In the genomic region with DNA sequence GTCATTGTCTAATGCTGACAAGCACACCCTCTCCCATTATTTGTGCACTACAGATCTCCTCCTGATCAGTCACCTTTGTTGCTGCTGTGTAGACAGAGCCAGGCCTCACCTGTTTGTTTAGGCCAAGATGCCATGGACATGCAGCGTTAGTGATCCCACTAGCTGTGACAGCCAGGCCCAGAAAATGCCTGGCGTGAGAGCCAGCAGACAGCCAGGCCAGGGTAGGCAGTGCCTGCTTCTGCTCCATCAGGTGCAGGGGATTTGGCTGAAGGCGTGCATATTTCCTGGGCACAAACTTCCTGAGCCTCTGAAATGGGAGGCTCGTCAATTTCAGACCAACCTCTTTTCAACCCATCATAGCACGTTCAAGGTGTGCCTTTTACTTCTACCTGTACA, we compare ENCODE assay signal across 13 cellular contexts. TPM values are rescaled to one million over a fixed set of nuclear protein-coding genes. Genes with fewer than 3 reads are reported as not detected.
DNase-seq lines count a peak whose midpoint lies in the region; ATAC-seq, FAIRE-seq and TF ChIP-seq lines count a peak whose summit lies in the region.
"Had no signal": no experiment of that assay in that cellular context is flagged by ENCODE, and none has a peak within 500 bp of the region (broad histone marks: within the 10 kb centered on the region; RNA-seq: fewer than 3 reads in every experiment).

No MANE protein-coding gene starts in this region.

- ATAC-seq in HepG2 (no peak), right lobe of liver (no peak)

- no peak overlapping the region for H3K23ac ChIP-seq in mesendoderm (ENCODE audit: low read length)

- no peaks in the 10 kb centered on the region for H3K9me2 ChIP-seq in SU-DHL-6 (replicated peaks; ENCODE audit: insufficient read depth, low read length)

- peak overlapping the region; percentile 74 for H3K4ac ChIP-seq in mesendoderm (ENCODE audit: low read depth, low read length)

- H3K4me2 ChIP-seq in HepG2 (ENCODE audit: low read depth, low read length) (no peak overlapping the region), SU-DHL-6 (ENCODE audit: low read depth, low read length, poor library complexity, severe bottlenecking) (no peak overlapping the region), mesendoderm (ENCODE audit: low read length) (no peak overlapping the region)

- no peak overlapping the region for H3K27ac ChIP-seq in HepG2 (ENCODE audit: extremely low read length, insufficient read depth, low read length)
- H3K27ac ChIP-seq in right lobe of liver, result no peak overlapping the region
- H3K27ac ChIP-seq in SU-DHL-6 (ENCODE audit: low read depth, low read length), result peak overlapping the region; percentile 56; the same call in 1 of the 2 replicates
- H3K27ac ChIP-seq in mesendoderm (ENCODE audit: low read depth, low read length), result peak overlapping the region; percentile 76
- peak overlapping the region; percentile 90 to 97 for H3K27ac ChIP-seq in uterus
- H3K27ac ChIP-seq in prostate gland, result no peak overlapping the region

- H2AFZ ChIP-seq in HepG2 (ENCODE audit: low read length), result no peak overlapping the region
- H2AFZ ChIP-seq in SU-DHL-6 (ENCODE audit: low read depth, low read length, severe bottlenecking), result no peak overlapping the region

- H2BK120ac ChIP-seq in mesendoderm (ENCODE audit: low read depth, low read length), result no peak overlapping the region

- H3K18ac ChIP-seq in mesendoderm (ENCODE audit: low read length), result peak overlapping the region; percentile 71

- TF ChIP-seq POLR2A in HepG2 (IDR thresholded peaks at IDR 0.05; ENCODE audit: insufficient read depth in 1 of 2, low read depth in 2 of 2, low read length in 2 of 2) (no peak), right lobe of liver (IDR thresholded peaks at IDR 0.05) (no peak), uterus (IDR thresholded peaks at IDR 0.05) (no peak), prostate gland (IDR thresholded peaks at IDR 0.05) (no peak)

- no peak overlapping the region for H2BK15ac ChIP-seq in mesendoderm (replicated peaks; ENCODE audit: low read depth)

- no peaks in the 10 kb centered on the region for H3F3A ChIP-seq in SU-DHL-6 (ENCODE audit: insufficient read depth)

- in situ Hi-C loops in HepG2 (cut with HindIII; ENCODE audit: extremely low pct_ligation_motif_present, low pct_unique_long_range_greater_than_20kb), result no loop called here

- peak overlapping the region; percentile 6 for H2AK5ac ChIP-seq in mesendoderm (ENCODE audit: low read length)

- TSS peak; percentile 48 for BruUV-seq in HepG2 (replicated peaks; lab: Mats Ljungman, UMichigan)

- H3K9me3 ChIP-seq in HepG2 (ENCODE audit: low read length), result no peaks in the 10 kb centered on the region
- no peaks in the 10 kb centered on the region for H3K9me3 ChIP-seq in right lobe of liver
- H3K9me3 ChIP-seq in SU-DHL-6 (ENCODE audit: insufficient read depth, low read length), result no peaks in the 10 kb centered on the region
- H3K9me3 ChIP-seq in uterus, result no peaks in the 10 kb centered on the region
- H3K9me3 ChIP-seq in prostate gland, result no peaks in the 10 kb centered on the region

- POLR2A ChIA-PET in HepG2 (lab: Yijun Ruan, JAX), result interaction anchor here (2.3 kb wide), 1 partner anchor 28 kb away, joined by 7 read pairs; a partner anchor contains a TSS

- no peaks in the 10 kb centered on the region for H3K27me3 ChIP-seq in HepG2 (ENCODE audit: control insufficient read depth in 1 of 2, insufficient read depth in 2 of 2, low read length in 2 of 2)
- no peaks in the 10 kb centered on the region for H3K27me3 ChIP-seq in right lobe of liver
- no peaks in the 10 kb centered on the region for H3K27me3 ChIP-seq in SU-DHL-6 (ENCODE audit: low read length)
- no peaks in the 10 kb centered on the region for H3K27me3 ChIP-seq in mesendoderm (ENCODE audit: insufficient read depth, low read length, poor library complexity)
- H3K27me3 ChIP-seq in uterus, result no peaks in the 10 kb centered on the region
- no peaks in the 10 kb centered on the region for H3K27me3 ChIP-seq in prostate gland (replicated peaks; ENCODE audit: insufficient read depth)

- H3K9ac ChIP-seq in HepG2 (ENCODE audit: insufficient read depth, low read depth, low read length), result no peak overlapping the region
- H3K9ac ChIP-seq in SU-DHL-6 (ENCODE audit: low read length), result no peak overlapping the region
- H3K9ac ChIP-seq in mesendoderm (ENCODE audit: low read length), result peak overlapping the region; percentile 26

- 90% methylated on average over 5 of the region's 5 CpGs for WGBS in HepG2 (ENCODE audit: low lambda C conversion rate)
- WGBS in right lobe of liver (ENCODE audit: insufficient coverage, low coverage, low lambda C conversion rate, missing lambda C conversion rate), result 89% methylated on average over 3 of the region's 5 CpGs
- no CpG with 5 or more reads among the region's 5 CpGs for WGBS in mesendoderm (ENCODE audit: extremely low coverage, insufficient coverage, low lambda C conversion rate)
- WGBS in prostate gland, result 78% methylated on average over 5 of the region's 5 CpGs

- H3K4me1 ChIP-seq in HepG2 (ENCODE audit: insufficient read depth, low read length), result no peaks in the 10 kb centered on the region
- H3K4me1 ChIP-seq in right lobe of liver, result no peaks in the 10 kb centered on the region
- H3K4me1 ChIP-seq in mesendoderm (ENCODE audit: control insufficient read depth, low read depth, low read length), result peaks cover 32% of the 10 kb centered on the region
- peaks cover 18 to 19% of the 10 kb centered on the region in 2 donors for H3K4me1 ChIP-seq in uterus
- H3K4me1 ChIP-seq in prostate gland (replicated peaks), result peaks cover 7% of the 10 kb centered on the region

- no peak for TF ChIP-seq RAD21 in HepG2 (CRISPR knock-in tag; IDR thresholded peaks at IDR 0.05)

- H3K79me1 ChIP-seq in mesendoderm (ENCODE audit: low read length), result peaks cover 5% of the 10 kb centered on the region

- no peak for DNase-seq in HepG2 (ENCODE audit: low spot score)
- no peak for DNase-seq in right lobe of liver
- no peak for DNase-seq in mesendoderm
- DNase-seq in uterus, result no peak
- DNase-seq in prostate gland (ENCODE audit: low spot score), result no peak
- DNase-seq in HuH-7 (ENCODE audit: low spot score), result no peak
- no peak for DNase-seq in hippocampal formation (lab: John Stamatoyannopoulos, UW)
- DNase-seq: activated CD8-positive, alpha-beta memory T cell treated with anti-CD3 and anti-CD28 coated beads for 24 hours; NCI-H510A; stimulated activated CD4-positive, alpha-beta T cell treated with anti-CD3 and anti-CD28 coated beads, Interleukin-4, amount 100 ng/mL, for 1 hour had no signal

- H3K36me3 ChIP-seq in HepG2 (replicated peaks in 1 of 2; ENCODE audit: control insufficient read depth in 1 of 2, insufficient read depth in 2 of 2, low read length in 2 of 2) (peaks cover 18 to 34% of the 10 kb centered on the region in 2 experiments), right lobe of liver (no peaks in the 10 kb centered on the region), SU-DHL-6 (ENCODE audit: low read length) (no peaks in the 10 kb centered on the region), mesendoderm (ENCODE audit: control insufficient read depth, insufficient read depth, low read length) (no peaks in the 10 kb centered on the region), uterus (no peaks in the 10 kb centered on the region), prostate gland (no peaks in the 10 kb centered on the region)

- no peak overlapping the region for H2BK5ac ChIP-seq in mesendoderm (ENCODE audit: low read length)

- intact Hi-C loops in HepG2 (cut with micrococcal nuclease; ENCODE audit: unreplicated experiment), result no loop called here
- intact Hi-C loops in right lobe of liver (cut with DNase I), result no loop called here
- intact Hi-C loops in uterus (cut with DNase I; ENCODE audit: low total_unique reads), result no loop called here
- intact Hi-C loops in prostate gland (cut with DNase I), result no loop called here

- H4K20me1 ChIP-seq in HepG2 (ENCODE audit: insufficient read depth, low read length) (no peaks in the 10 kb centered on the region; the same call in 1 of the 2 replicates), SU-DHL-6 (ENCODE audit: low read depth, low read length) (no peaks in the 10 kb centered on the region)

- TF ChIP-seq EP300 in HepG2 (IDR thresholded peaks at IDR 0.05; ENCODE audit: low read depth in 2 of 2, low read length in 2 of 2) (no peak), HepG2 (CRISPR knock-in tag; IDR thresholded peaks at IDR 0.05; ENCODE audit: borderline replicate concordance) (no peak)

- no peak for FAIRE-seq in HepG2 (lab: Jason Lieb, UNC)

- H3K79me2 ChIP-seq in HepG2 (ENCODE audit: insufficient read depth, low read length), result no peaks in the 10 kb centered on the region
- no peaks in the 10 kb centered on the region; the same call in 1 of the 2 replicates for H3K79me2 ChIP-seq in SU-DHL-6 (ENCODE audit: insufficient read depth, low read length)
- H3K79me2 ChIP-seq in mesendoderm (ENCODE audit: control insufficient read depth, insufficient read depth, low read length), result peaks cover under 1% of the 10 kb centered on the region

- no peak overlapping the region for H3K4me3 ChIP-seq in HepG2 (replicated peaks in 1 of 3; ENCODE audit: insufficient read depth in 1 of 3, low read depth in 2 of 3, low read length in 3 of 3)
- no peak overlapping the region for H3K4me3 ChIP-seq in right lobe of liver
- no peak overlapping the region for H3K4me3 ChIP-seq in SU-DHL-6 (ENCODE audit: insufficient read depth, low read length, poor library complexity, severe bottlenecking)
- H3K4me3 ChIP-seq in mesendoderm (ENCODE audit: low read length), result no peak overlapping the region
- no peak overlapping the region for H3K4me3 ChIP-seq in uterus
- H3K4me3 ChIP-seq in prostate gland, result no peak overlapping the region

- TF ChIP-seq CTCF in HepG2 (CRISPR knock-in tag; IDR thresholded peaks at IDR 0.05) (no peak), right lobe of liver (IDR thresholded peaks at IDR 0.05) (no peak), SU-DHL-6 (IDR thresholded peaks at IDR 0.05; ENCODE audit: insufficient read depth, low read length, poor library complexity, severe bottlenecking) (no peak), uterus (IDR thresholded peaks at IDR 0.05) (no peak), prostate gland (IDR thresholded peaks at IDR 0.05) (no peak)

- no peak overlapping the region for H4K5ac ChIP-seq in mesendoderm (ENCODE audit: low read length)

- H4K8ac ChIP-seq in mesendoderm (ENCODE audit: low read depth, low read length), result no peak overlapping the region

- H3K56ac ChIP-seq in mesendoderm (ENCODE audit: low read length), result peak overlapping the region; percentile 86

- CTCF ChIA-PET in HepG2 (lab: Yijun Ruan, JAX; ENCODE audit: low intra/inter-chr PET ratio, low total read pairs), result no interaction called here

RNA-seq across cellular contexts. Expression of a gene that starts 27.3 kb away (rescaled TPM):
- total RNA-seq in HepG2 (2016; rRNA removed; fragmentation: Illumina TruSeq; extraction: Trizol) (16.5 and 18.6 TPM in 2 replicates), right lobe of liver (10 to 100 TPM; 11.4 to 16.0 (median 12.8) TPM), uterus (10 to 100 TPM; 33.8 to 78.3 (median 43.5) TPM), prostate gland (10 to 100 TPM; 28.9 to 39.4 TPM)
- 10.8 and 15.2 TPM in 2 replicates for total RNA-seq in HepG2 (2016; cell fraction: cytosol; rRNA removed; fragmentation: Illumina TruSeq; extraction: Trizol; ENCODE audit: low read depth)
- total RNA-seq in HepG2 (2016; cell fraction: insoluble cytoplasmic fraction; rRNA removed; fragmentation: Illumina TruSeq; extraction: Trizol), result 15.1 and 16.2 TPM in 2 replicates
- 25.3 and 29.5 TPM in 2 replicates for total RNA-seq in HepG2 (2016; cell fraction: membrane; rRNA removed; fragmentation: Illumina TruSeq; extraction: Trizol)
- total RNA-seq in HepG2 (2016; cell fraction: nucleus; rRNA removed; fragmentation: Illumina TruSeq; extraction: Trizol), result 15.3 and 19.6 TPM in 2 replicates
- 70.2 and 74.1 TPM in 2 replicates for polyA plus RNA-seq in HepG2 (2011; rRNA removed)
- 93.3 and 98.4 TPM in 2 replicates for polyA plus RNA-seq in HepG2 (2011; cell fraction: cytosol; rRNA removed)
- 35.2 and 44.3 TPM in 2 replicates for polyA plus RNA-seq in HepG2 (2011; cell fraction: nucleus; rRNA removed)
- 45.7 and 46.8 TPM in 2 replicates for polyA plus RNA-seq in HepG2 (2012)
- 48.1 and 71.4 TPM in 2 replicates for polyA plus RNA-seq in HepG2 (2016; cell fraction: cytosol; fragmentation: Illumina TruSeq; extraction: Trizol; ENCODE audit: low read depth)
- 55.8 and 57.5 TPM in 2 replicates for polyA plus RNA-seq in HepG2 (2016; cell fraction: insoluble cytoplasmic fraction; fragmentation: Illumina TruSeq; extraction: Trizol; ENCODE audit: low read depth)
- polyA plus RNA-seq in HepG2 (2016; cell fraction: membrane; fragmentation: Illumina TruSeq; extraction: Trizol; ENCODE audit: low read depth), result 67.6 and 91.3 TPM in 2 replicates
- polyA plus RNA-seq in HepG2 (2016; cell fraction: nucleus; fragmentation: Illumina TruSeq; extraction: Trizol; ENCODE audit: insufficient read depth, low read depth), result 68.3 and 69.5 TPM in 2 replicates
- 47.1 and 62.0 TPM in 2 replicates for polyA minus RNA-seq in HepG2 (2011; rRNA and poly(A)+ RNA removed; ENCODE audit: low replicate concordance)
- polyA minus RNA-seq in HepG2 (2011; cell fraction: cytosol; rRNA and poly(A)+ RNA removed), result 11.5 and 14.7 TPM in 2 replicates
- polyA minus RNA-seq in HepG2 (2011; cell fraction: nucleus; rRNA and poly(A)+ RNA removed), result 7.6 and 12.7 TPM in 2 replicates
- 53.9 TPM for polyA plus RNA-seq in mesendoderm (2013, experiment 1 of 2)
- polyA plus RNA-seq in mesendoderm (2013, experiment 2 of 2), result 53.4 TPM

RNA-seq across cellular contexts. Expression of a gene that starts 29.2 kb away (rescaled TPM):
- total RNA-seq in HepG2 (2016; rRNA removed; fragmentation: Illumina TruSeq; extraction: Trizol), result 54.7 and 59.7 TPM in 2 replicates
- total RNA-seq in HepG2 (2016; cell fraction: cytosol; rRNA removed; fragmentation: Illumina TruSeq; extraction: Trizol; ENCODE audit: low read depth), result 18.4 and 21.0 TPM in 2 replicates
- 48.2 and 56.8 TPM in 2 replicates for total RNA-seq in HepG2 (2016; cell fraction: insoluble cytoplasmic fraction; rRNA removed; fragmentation: Illumina TruSeq; extraction: Trizol)
- 25.3 and 30.3 TPM in 2 replicates for total RNA-seq in HepG2 (2016; cell fraction: membrane; rRNA removed; fragmentation: Illumina TruSeq; extraction: Trizol)
- 60.1 and 65.6 TPM in 2 replicates for total RNA-seq in HepG2 (2016; cell fraction: nucleus; rRNA removed; fragmentation: Illumina TruSeq; extraction: Trizol)
- 192 and 229 TPM in 2 replicates for polyA plus RNA-seq in HepG2 (2011; rRNA removed)
- 97.4 and 112 TPM in 2 replicates for polyA plus RNA-seq in HepG2 (2011; cell fraction: cytosol; rRNA removed)
- 448 and 459 TPM in 2 replicates for polyA plus RNA-seq in HepG2 (2011; cell fraction: nucleus; rRNA removed)
- 148 and 158 TPM in 2 replicates for polyA plus RNA-seq in HepG2 (2012)
- polyA plus RNA-seq in HepG2 (2016; cell fraction: cytosol; fragmentation: Illumina TruSeq; extraction: Trizol; ENCODE audit: low read depth), result 3.4 and 4.0 TPM in 2 replicates
- polyA plus RNA-seq in HepG2 (2016; cell fraction: insoluble cytoplasmic fraction; fragmentation: Illumina TruSeq; extraction: Trizol; ENCODE audit: low read depth), result 43.5 and 52.9 TPM in 2 replicates
- polyA plus RNA-seq in HepG2 (2016; cell fraction: membrane; fragmentation: Illumina TruSeq; extraction: Trizol; ENCODE audit: low read depth), result 13.5 and 16.0 TPM in 2 replicates
- 92.1 and 101 TPM in 2 replicates for polyA plus RNA-seq in HepG2 (2016; cell fraction: nucleus; fragmentation: Illumina TruSeq; extraction: Trizol; ENCODE audit: insufficient read depth, low read depth)
- 0.87 and 280 TPM in 2 replicates for polyA minus RNA-seq in HepG2 (2011; rRNA and poly(A)+ RNA removed; ENCODE audit: low replicate concordance)
- 92.5 and 127 TPM in 2 replicates for polyA minus RNA-seq in HepG2 (2011; cell fraction: cytosol; rRNA and poly(A)+ RNA removed)
- 209 and 267 TPM in 2 replicates for polyA minus RNA-seq in HepG2 (2011; cell fraction: nucleus; rRNA and poly(A)+ RNA removed)
- 10 to 100 TPM in 4 of 6 experiments, 1 to 10 TPM in 2; 3.1 to 17.3 (median 11.2) TPM for total RNA-seq in right lobe of liver
- 18.4 TPM for polyA plus RNA-seq in mesendoderm (2013, experiment 1 of 2)
- polyA plus RNA-seq in mesendoderm (2013, experiment 2 of 2), result 19.3 TPM
- total RNA-seq in uterus, result 100 to 1,000 TPM in 1 of 4 donors, 10 to 100 TPM in 3; 25.0 to 110 (median 34.1) TPM
- 100 to 1,000 TPM in 1 of 2 donors, 10 to 100 TPM in 1; 61.2 to 149 TPM for total RNA-seq in prostate gland

RNA-seq across cellular contexts. Expression of a gene that starts 55.2 kb away (rescaled TPM):
- total RNA-seq in HepG2 (2016; rRNA removed; fragmentation: Illumina TruSeq; extraction: Trizol) (not detected in 2 replicates), right lobe of liver (not detected), uterus (not detected), prostate gland (not detected)
- not detected in 2 replicates for total RNA-seq in HepG2 (2016; cell fraction: cytosol; rRNA removed; fragmentation: Illumina TruSeq; extraction: Trizol; ENCODE audit: low read depth)
- not detected in 2 replicates for total RNA-seq in HepG2 (2016; cell fraction: insoluble cytoplasmic fraction; rRNA removed; fragmentation: Illumina TruSeq; extraction: Trizol)
- total RNA-seq in HepG2 (2016; cell fraction: membrane; rRNA removed; fragmentation: Illumina TruSeq; extraction: Trizol), result not detected in 2 replicates
- total RNA-seq in HepG2 (2016; cell fraction: nucleus; rRNA removed; fragmentation: Illumina TruSeq; extraction: Trizol), result not detected in 2 replicates
- polyA plus RNA-seq in HepG2 (2011; rRNA removed), result not detected in 2 replicates
- not detected in 2 replicates for polyA plus RNA-seq in HepG2 (2011; cell fraction: cytosol; rRNA removed)
- polyA plus RNA-seq in HepG2 (2011; cell fraction: nucleus; rRNA removed), result not detected in 2 replicates
- polyA plus RNA-seq in HepG2 (2012), result not detected in 2 replicates
- polyA plus RNA-seq in HepG2 (2016; cell fraction: cytosol; fragmentation: Illumina TruSeq; extraction: Trizol; ENCODE audit: low read depth), result not detected in 2 replicates
- not detected in 2 replicates for polyA plus RNA-seq in HepG2 (2016; cell fraction: insoluble cytoplasmic fraction; fragmentation: Illumina TruSeq; extraction: Trizol; ENCODE audit: low read depth)
- not detected in 2 replicates for polyA plus RNA-seq in HepG2 (2016; cell fraction: membrane; fragmentation: Illumina TruSeq; extraction: Trizol; ENCODE audit: low read depth)
- polyA plus RNA-seq in HepG2 (2016; cell fraction: nucleus; fragmentation: Illumina TruSeq; extraction: Trizol; ENCODE audit: insufficient read depth, low read depth), result not detected in 2 replicates
- polyA minus RNA-seq in HepG2 (2011; rRNA and poly(A)+ RNA removed; ENCODE audit: low replicate concordance), result not detected in 2 replicates
- not detected in 2 replicates for polyA minus RNA-seq in HepG2 (2011; cell fraction: cytosol; rRNA and poly(A)+ RNA removed)
- not detected in 2 replicates for polyA minus RNA-seq in HepG2 (2011; cell fraction: nucleus; rRNA and poly(A)+ RNA removed)
- polyA plus RNA-seq in mesendoderm (2013, experiment 1 of 2), result not detected
- polyA plus RNA-seq in mesendoderm (2013, experiment 2 of 2), result not detected
- total RNA-seq: osteocyte, SK-MEL-5 had no signal

Comparison
In these comparisons a context has a peak if more than half of its experiments do, and no peak if none do; other contexts are left out.
1. H3K27ac ChIP-seq: peak in SU-DHL-6 (single experiment), mesendoderm (single experiment) and uterus (2 of 2); none in HepG2 (single experiment), right lobe of liver (0 of 3) and prostate gland (0 of 2).